ENCODE assay signal across 36 cellular contexts in the genomic region with DNA sequence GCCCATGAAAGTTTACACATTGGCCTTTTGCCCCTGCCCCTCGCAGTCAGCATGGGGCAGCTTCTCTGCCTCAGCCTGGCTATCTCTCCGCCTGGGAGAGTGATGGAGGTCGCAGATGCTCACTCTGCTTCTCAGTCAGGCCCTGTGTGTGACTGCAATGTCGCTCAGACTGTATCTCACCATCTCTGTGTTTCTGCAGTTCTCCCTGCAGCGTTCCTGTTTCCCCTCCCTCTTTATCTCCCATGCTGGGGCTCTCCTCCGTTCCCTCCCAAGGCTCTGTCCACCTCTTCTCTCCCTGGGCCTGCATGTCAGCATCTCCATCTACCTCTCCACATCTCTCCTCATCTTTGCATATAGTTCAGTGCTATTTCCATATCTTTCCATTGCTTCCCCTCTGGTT. TPM values are rescaled to one million over a fixed set of nuclear protein-coding genes. Genes with fewer than 3 reads are reported as not detected.
"Had no signal": no experiment of that assay in that cellular context is flagged by ENCODE, and none has a peak within 500 bp of the region (broad histone marks: within the 10 kb centered on the region; RNA-seq: fewer than 3 reads in every experiment).

No MANE protein-coding gene starts in this region.

- H3K36me3 ChIP-seq: brain microvascular endothelial cell, esophagus squamous epithelium, gastroesophageal sphincter had no signal

- H3K27ac ChIP-seq: brain microvascular endothelial cell, epithelial cell of prostate, esophagus squamous epithelium had no signal

- DNase-seq: activated CD4-positive, alpha-beta memory T cell treated with anti-CD3 and anti-CD28 coated beads, Interleukin-2, amount 10 ng/mL, durations not matched to agents 7 days and 5 days; activated CD4-positive, alpha-beta T cell treated with anti-CD3 and anti-CD28 coated beads for 36 hours; activated CD4-positive, alpha-beta T cell treated with anti-CD3 and anti-CD28 coated beads, Interleukin-2, amount 10 ng/mL, durations not matched to agents 24 days and 14 days; activated CD4-positive, CD25-positive, alpha-beta regulatory T cell; activated CD4-positive, CD25-positive, alpha-beta regulatory T cell treated with anti-CD3 and anti-CD28 coated beads, Interleukin-2, amount 50 U/mL, for 72 hours; activated CD8-positive, alpha-beta memory T cell treated with anti-CD3 and anti-CD28 coated beads, Interleukin-2, amount 50 U/mL, for 48 hours; activated gamma-delta T cell; activated naive CD4-positive, alpha-beta T cell; activated naive CD4-positive, alpha-beta T cell treated with anti-CD3 and anti-CD28 coated beads, Interleukin-2, amount 10 ng/mL, durations not matched to agents 7 days and 5 days; activated naive CD8-positive, alpha-beta T cell treated with anti-CD3 and anti-CD28 coated beads, Interleukin-2, amount 10 ng/mL, durations not matched to agents 7 days and 5 days; activated T-cell treated with anti-CD3 and anti-CD28 coated beads for 4 hours; activated T-cell treated with anti-CD3 and anti-CD28 coated beads, Interleukin-2, amount 50 U/mL, for 24 hours; activated T-cell treated with anti-CD3 and anti-CD28 coated beads, Interleukin-2, amount 50 U/mL, for 72 hours; anterior cingulate cortex; brain microvascular endothelial cell; effector CD8-positive, alpha-beta T cell; esophagus squamous epithelium; foreskin melanocyte; head of caudate nucleus; T-helper 2 cell had no signal

- FAIRE-seq: astrocyte, colon, endometrium, endothelial cell of umbilical vein had no signal

- ATAC-seq: activated CD4-positive, alpha-beta T cell treated with anti-CD3 and anti-CD28 coated beads for 36 hours; activated naive CD4-positive, alpha-beta T cell treated with anti-CD3 and anti-CD28 coated beads, Interleukin-2, amount 50 U/mL, for 72 hours; activated T-cell treated with anti-CD3 and anti-CD28 coated beads, Interleukin-2, amount 50 U/mL, for 72 hours; gastroesophageal sphincter had no signal

- H3K9me3 ChIP-seq: esophagus squamous epithelium, gastroesophageal sphincter had no signal

- H3K4me3 ChIP-seq: esophagus squamous epithelium, gastroesophageal sphincter had no signal

RNA-seq across cellular contexts. Expression of a gene that starts 38.1 kb away (rescaled TPM):
- total RNA-seq: activated CD4-positive, alpha-beta memory T cell treated with anti-CD3 and anti-CD28 coated beads, Interleukin-2, amount 10 ng/mL, durations not matched to agents 7 days and 5 days; activated CD4-positive, alpha-beta T cell treated with anti-CD3 and anti-CD28 coated beads for 36 hours; activated CD4-positive, alpha-beta T cell treated with anti-CD3 and anti-CD28 coated beads, Interleukin-2, amount 10 ng/mL, durations not matched to agents 24 days and 14 days; activated naive CD4-positive, alpha-beta T cell treated with anti-CD3 and anti-CD28 coated beads, Interleukin-2, amount 50 U/mL, for 72 hours; activated naive CD8-positive, alpha-beta T cell treated with anti-CD3 and anti-CD28 coated beads, Interleukin-2, amount 10 ng/mL, durations not matched to agents 7 days and 5 days; activated T-cell treated with anti-CD3 and anti-CD28 coated beads, Interleukin-2, amount 50 U/mL, for 72 hours; astrocyte; bronchial epithelial cell; cardiac septum; chondrocyte; dermis microvascular lymphatic vessel endothelial cell; endothelial cell of umbilical vein; esophagus squamous epithelium; fibroblast of lung; fibroblast of villous mesenchyme; gastroesophageal sphincter; glomerular endothelial cell; T-helper 1 cell treated with Interleukin-12 subunit alpha and Interleukin-12 subunit beta and Interleukin-4 antibody, amounts not matched to agents 30 ng/mL and 1 ng/mL, for 36 hours had no signal
- polyA plus RNA-seq: endothelial cell of umbilical vein, esophagus, fibroblast of lung had no signal
